35 cellular contexts compared by ENCODE assay signal in the genomic region with DNA sequence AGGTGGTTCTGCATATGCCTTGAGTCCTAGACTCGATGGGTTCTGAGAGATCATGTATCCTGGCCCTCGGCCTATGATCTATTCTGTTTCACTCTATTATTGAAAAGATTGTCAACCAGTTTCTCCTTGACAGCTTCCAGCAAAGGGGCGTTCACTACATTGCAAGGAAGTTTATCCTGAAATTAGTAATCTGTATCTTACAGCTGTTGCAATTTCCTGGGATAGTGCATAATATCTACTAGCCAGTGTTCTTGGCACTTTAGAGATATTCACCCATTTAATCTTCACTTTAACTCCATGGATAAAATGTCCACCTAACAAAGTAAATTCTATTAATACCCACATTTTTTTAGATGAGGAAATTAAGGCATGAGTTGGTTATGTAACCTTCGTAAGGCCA.
"Had no signal": no experiment of that assay in that cellular context is flagged by ENCODE, and none has a peak within 500 bp of the region (broad histone marks: within the 10 kb centered on the region; RNA-seq: fewer than 3 reads in every experiment).

No MANE protein-coding gene starts in this region.

- ATAC-seq: activated CD8-positive, alpha-beta memory T cell treated with anti-CD3 and anti-CD28 coated beads, Interleukin-2, amount 10 ng/mL, durations not matched to agents 7 days and 5 days; activated CD8-positive, alpha-beta T cell treated with anti-CD3 and anti-CD28 coated beads, Interleukin-2, amount 10 ng/mL, durations not matched to agents 7 days and 5 days; activated naive CD8-positive, alpha-beta T cell treated with anti-CD3 and anti-CD28 coated beads, Interleukin-2, amount 50 U/mL, for 24 hours had no signal

- H3K4me3 ChIP-seq: ascending aorta, breast epithelium had no signal

- H3K27ac Mint-ChIP-seq: activated B cell treated with CpG ODN at 0.5 μM for 24 hours; activated CD4-positive, alpha-beta memory T cell treated with anti-CD3 and anti-CD28 coated beads for 36 hours; activated CD4-positive, alpha-beta T cell treated with anti-CD3 and anti-CD28 coated beads, Interleukin-2, amount 10 ng/mL, durations not matched to agents 24 days and 14 days; activated CD8-positive, alpha-beta memory T cell treated with anti-CD3 and anti-CD28 coated beads, Interleukin-2, amount 10 ng/mL, durations not matched to agents 7 days and 5 days; activated CD8-positive, alpha-beta T cell treated with anti-CD3 and anti-CD28 coated beads, Interleukin-2, amount 10 ng/mL, durations not matched to agents 7 days and 5 days; activated naive CD4-positive, alpha-beta T cell treated with anti-CD3 and anti-CD28 coated beads, Interleukin-2, amount 10 ng/mL, durations not matched to agents 7 days and 5 days; activated naive CD4-positive, alpha-beta T cell treated with anti-CD3 and anti-CD28 coated beads, Interleukin-2, amount 50 U/mL, for 24 hours; activated naive CD8-positive, alpha-beta T cell; activated naive CD8-positive, alpha-beta T cell treated with anti-CD3 and anti-CD28 coated beads, Interleukin-2, amount 10 ng/mL, durations not matched to agents 7 days and 5 days; activated naive CD8-positive, alpha-beta T cell treated with anti-CD3 and anti-CD28 coated beads, Interleukin-2, amount 50 U/mL, for 24 hours; activated T-cell treated with anti-CD3 and anti-CD28 coated beads, Interleukin-2, amount 50 U/mL, for 24 hours; activated T-helper 2 cell treated with anti-CD3 and anti-CD28 coated beads, Interferon-gamma antibody, Interleukin-2, Interleukin-4, amounts not matched to agents 10 μg/mL and 5 μg/mL and 100 μg/mL, durations not matched to agents 14 hours and 24 hours and 36 hours; T-helper 1 cell treated with Interleukin-12 subunit alpha and Interleukin-12 subunit beta and Interleukin-4 antibody, amounts not matched to agents 30 μg/mL and 1 μg/mL, for 36 hours; T-helper 2 cell treated with Interferon-gamma antibody and Interleukin-4, amounts not matched to agents 5 μg/mL and 100 μg/mL, for 36 hours had no signal

- H3K27me3 ChIP-seq: ascending aorta, brain microvascular endothelial cell, breast epithelium had no signal

- H3K4me1 Mint-ChIP-seq: activated B cell treated with CpG ODN at 0.5 μM for 24 hours; activated CD4-positive, alpha-beta T cell treated with anti-CD3 and anti-CD28 coated beads, Interleukin-2, amount 10 ng/mL, durations not matched to agents 24 days and 14 days; activated CD8-positive, alpha-beta memory T cell treated with anti-CD3 and anti-CD28 coated beads, Interleukin-2, amount 10 ng/mL, durations not matched to agents 7 days and 5 days; activated naive CD4-positive, alpha-beta T cell treated with anti-CD3 and anti-CD28 coated beads, Interleukin-2, amount 10 ng/mL, durations not matched to agents 7 days and 5 days; activated naive CD4-positive, alpha-beta T cell treated with anti-CD3 and anti-CD28 coated beads, Interleukin-2, amount 50 U/mL, for 24 hours; activated naive CD8-positive, alpha-beta T cell treated with anti-CD3 and anti-CD28 coated beads, Interleukin-2, amount 10 ng/mL, durations not matched to agents 7 days and 5 days; activated naive CD8-positive, alpha-beta T cell treated with anti-CD3 and anti-CD28 coated beads, Interleukin-2, amount 50 U/mL, for 24 hours had no signal

- H3K27me3 Mint-ChIP-seq: activated CD4-positive, alpha-beta T cell treated with anti-CD3 and anti-CD28 coated beads, Interleukin-2, amount 10 ng/mL, durations not matched to agents 24 days and 14 days; activated CD8-positive, alpha-beta memory T cell treated with anti-CD3 and anti-CD28 coated beads, Interleukin-2, amount 10 ng/mL, durations not matched to agents 7 days and 5 days; activated naive CD4-positive, alpha-beta T cell treated with anti-CD3 and anti-CD28 coated beads, Interleukin-2, amount 10 ng/mL, durations not matched to agents 7 days and 5 days; activated T-cell treated with anti-CD3 and anti-CD28 coated beads, Interleukin-2, amount 50 U/mL, for 24 hours had no signal

- H3K4me1 ChIP-seq: ascending aorta, breast epithelium had no signal

- H3K4me3 Mint-ChIP-seq: activated B cell treated with CpG ODN at 0.5 μM for 24 hours; activated CD4-positive, alpha-beta memory T cell treated with anti-CD3 and anti-CD28 coated beads for 36 hours; activated CD4-positive, alpha-beta T cell treated with anti-CD3 and anti-CD28 coated beads, Interleukin-2, amount 10 ng/mL, durations not matched to agents 24 days and 14 days; activated CD8-positive, alpha-beta memory T cell treated with anti-CD3 and anti-CD28 coated beads, Interleukin-2, amount 10 ng/mL, durations not matched to agents 7 days and 5 days; activated CD8-positive, alpha-beta T cell treated with anti-CD3 and anti-CD28 coated beads, Interleukin-2, amount 10 ng/mL, durations not matched to agents 7 days and 5 days; activated naive CD4-positive, alpha-beta T cell treated with anti-CD3 and anti-CD28 coated beads, Interleukin-2, amount 10 ng/mL, durations not matched to agents 7 days and 5 days; activated naive CD4-positive, alpha-beta T cell treated with anti-CD3 and anti-CD28 coated beads, Interleukin-2, amount 50 U/mL, for 24 hours; activated naive CD8-positive, alpha-beta T cell; activated naive CD8-positive, alpha-beta T cell treated with anti-CD3 and anti-CD28 coated beads, Interleukin-2, amount 10 ng/mL, durations not matched to agents 7 days and 5 days; activated naive CD8-positive, alpha-beta T cell treated with anti-CD3 and anti-CD28 coated beads, Interleukin-2, amount 50 U/mL, for 24 hours; activated T-cell treated with anti-CD3 and anti-CD28 coated beads, Interleukin-2, amount 50 U/mL, for 24 hours; T-helper 1 cell treated with Interleukin-12 subunit alpha and Interleukin-12 subunit beta and Interleukin-4 antibody, amounts not matched to agents 30 μg/mL and 1 μg/mL, for 36 hours; T-helper 2 cell treated with Interferon-gamma antibody and Interleukin-4, amounts not matched to agents 5 μg/mL and 100 μg/mL, for 36 hours had no signal

- H3K9me3 ChIP-seq: ascending aorta, breast epithelium had no signal

- H3K36me3 Mint-ChIP-seq: activated CD4-positive, alpha-beta memory T cell treated with anti-CD3 and anti-CD28 coated beads for 36 hours; activated CD8-positive, alpha-beta memory T cell treated with anti-CD3 and anti-CD28 coated beads, Interleukin-2, amount 10 ng/mL, durations not matched to agents 7 days and 5 days; activated naive CD4-positive, alpha-beta T cell treated with anti-CD3 and anti-CD28 coated beads, Interleukin-2, amount 10 ng/mL, durations not matched to agents 7 days and 5 days; activated naive CD4-positive, alpha-beta T cell treated with anti-CD3 and anti-CD28 coated beads, Interleukin-2, amount 50 U/mL, for 24 hours; activated naive CD8-positive, alpha-beta T cell; activated naive CD8-positive, alpha-beta T cell treated with anti-CD3 and anti-CD28 coated beads, Interleukin-2, amount 10 ng/mL, durations not matched to agents 7 days and 5 days had no signal

- FAIRE-seq: TTC549 had no signal

- H3K9me3 Mint-ChIP-seq: activated B cell treated with CpG ODN at 0.5 μM for 24 hours; activated CD4-positive, alpha-beta memory T cell treated with anti-CD3 and anti-CD28 coated beads for 36 hours; activated naive CD4-positive, alpha-beta T cell treated with anti-CD3 and anti-CD28 coated beads, Interleukin-2, amount 10 ng/mL, durations not matched to agents 7 days and 5 days; activated naive CD8-positive, alpha-beta T cell treated with anti-CD3 and anti-CD28 coated beads, Interleukin-2, amount 10 ng/mL, durations not matched to agents 7 days and 5 days; activated T-cell treated with anti-CD3 and anti-CD28 coated beads, Interleukin-2, amount 50 U/mL, for 24 hours; activated T-helper 2 cell treated with anti-CD3 and anti-CD28 coated beads, Interferon-gamma antibody, Interleukin-2, Interleukin-4, amounts not matched to agents 10 μg/mL and 5 μg/mL and 100 μg/mL, durations not matched to agents 14 hours and 24 hours and 36 hours; T-helper 1 cell treated with Interleukin-12 subunit alpha and Interleukin-12 subunit beta and Interleukin-4 antibody, amounts not matched to agents 30 μg/mL and 1 μg/mL, for 36 hours; T-helper 2 cell treated with Interferon-gamma antibody and Interleukin-4, amounts not matched to agents 5 μg/mL and 100 μg/mL, for 36 hours had no signal

- H3K27ac ChIP-seq: ascending aorta, brain microvascular endothelial cell, breast epithelium, VCaP had no signal

- H3K36me3 ChIP-seq: ascending aorta, brain microvascular endothelial cell, breast epithelium had no signal

- DNase-seq: activated B cell treated with CpG ODN at 0.5 μM for 24 hours; activated CD4-positive, alpha-beta memory T cell treated with anti-CD3 and anti-CD28 coated beads for 36 hours; activated CD4-positive, alpha-beta T cell treated with anti-CD3 and anti-CD28 coated beads for 4 hours; activated CD4-positive, alpha-beta T cell treated with anti-CD3 and anti-CD28 coated beads, Interleukin-2, amount 10 ng/mL, durations not matched to agents 24 days and 14 days; activated CD4-positive, alpha-beta T cell treated with anti-CD3 and anti-CD28 coated beads, Interleukin-2, amount 50 U/mL, for 1 hour; activated CD4-positive, alpha-beta T cell treated with anti-CD3 and anti-CD28 coated beads, Interleukin-2, amount 50 U/mL, for 4 hours; activated CD4-positive, CD25-positive, alpha-beta regulatory T cell treated with anti-CD3 and anti-CD28 coated beads, Interleukin-2, amount 50 U/mL, for 72 hours; activated CD8-positive, alpha-beta memory T cell treated with anti-CD3 and anti-CD28 coated beads for 24 hours; activated CD8-positive, alpha-beta memory T cell treated with anti-CD3 and anti-CD28 coated beads, Interleukin-2, amount 10 ng/mL, durations not matched to agents 7 days and 5 days; activated CD8-positive, alpha-beta memory T cell treated with anti-CD3 and anti-CD28 coated beads, Interleukin-2, amount 50 U/mL, for 48 hours; activated CD8-positive, alpha-beta T cell treated with anti-CD3 and anti-CD28 coated beads, Interleukin-2, amount 10 ng/mL, durations not matched to agents 7 days and 5 days; activated effector memory CD4-positive, alpha-beta T cell treated with Interleukin-2 at 50 U/mL for 16 hours; activated gamma-delta T cell; activated naive CD4-positive, alpha-beta T cell treated with anti-CD3 and anti-CD28 coated beads, Interleukin-2, amount 10 ng/mL, durations not matched to agents 7 days and 5 days; activated naive CD4-positive, alpha-beta T cell treated with Interleukin-2 at 50 U/mL for 16 hours; activated naive CD8-positive, alpha-beta T cell treated with anti-CD3 and anti-CD28 coated beads, Interleukin-2, amount 10 ng/mL, durations not matched to agents 7 days and 5 days; activated naive CD8-positive, alpha-beta T cell treated with anti-CD3 and anti-CD28 coated beads, Interleukin-2, amount 50 U/mL, for 24 hours; activated T-cell treated with anti-CD3 and anti-CD28 coated beads, Interleukin-2, amount 50 U/mL, for 24 hours; activated T-cell treated with anti-CD3 and anti-CD28 coated beads, Interleukin-2, amount 50 U/mL, for 48 hours; amygdala; anterior cingulate cortex; brain microvascular endothelial cell; central memory CD4-positive, alpha-beta T cell; T-helper 1 cell; T-helper 2 cell; T-helper 9 cell had no signal
